In genomic region chr1:70449049-70449448, GRCh38 we compare ENCODE assay signal across 23 cellular contexts.
"Had no signal": no experiment of that assay in that cellular context is flagged by ENCODE, and none has a peak within 500 bp of the region (broad histone marks: within the 10 kb centered on the region; RNA-seq: fewer than 3 reads in every experiment).

No MANE protein-coding gene starts in this region.

- H3K27ac ChIP-seq: HL-60, Peyer's patch, SJCRH30 had no signal

- H3K9me3 Mint-ChIP-seq: IgD-negative memory B cell had no signal

- H3K27ac Mint-ChIP-seq: IgD-negative memory B cell had no signal

- H3K4me1 ChIP-seq: Peyer's patch, SJCRH30 had no signal

- H3K4me3 ChIP-seq: Peyer's patch, SJCRH30 had no signal

- H3K36me3 ChIP-seq: Peyer's patch, SJCRH30 had no signal

- DNase-seq: KBM-7, MV-4-11, NCI-H1048, NCI-H1105, NCI-H1417 treated with DMSO at 0.1 percent for 48 hours, NCI-H146, NCI-H1694 treated with DMSO at 0.1 percent for 48 hours, NCI-H1930, NCI-H2081, NCI-H2171, NCI-H226, NCI-H446, NCI-H510A, NCI-H524 treated with DMSO at 0.1 percent for 48 hours, NCI-H774, PC-3, Peyer's patch, SHP77 treated with DMSO at 0.1 percent for 48 hours, SJCRH30 had no signal

- ATAC-seq: PC-3, Right ventricle myocardium inferior, SK-N-SH treated with all-trans-retinoic acid at 6 μM for 48 hours had no signal

- H3K27me3 ChIP-seq: Peyer's patch, SJCRH30 had no signal

- H3K9me3 ChIP-seq: Peyer's patch, SJCRH30 had no signal

- H3K4me3 Mint-ChIP-seq: IgD-negative memory B cell had no signal
